Comparison of ENCODE assay signal across 6 cellular contexts in the genomic region with DNA sequence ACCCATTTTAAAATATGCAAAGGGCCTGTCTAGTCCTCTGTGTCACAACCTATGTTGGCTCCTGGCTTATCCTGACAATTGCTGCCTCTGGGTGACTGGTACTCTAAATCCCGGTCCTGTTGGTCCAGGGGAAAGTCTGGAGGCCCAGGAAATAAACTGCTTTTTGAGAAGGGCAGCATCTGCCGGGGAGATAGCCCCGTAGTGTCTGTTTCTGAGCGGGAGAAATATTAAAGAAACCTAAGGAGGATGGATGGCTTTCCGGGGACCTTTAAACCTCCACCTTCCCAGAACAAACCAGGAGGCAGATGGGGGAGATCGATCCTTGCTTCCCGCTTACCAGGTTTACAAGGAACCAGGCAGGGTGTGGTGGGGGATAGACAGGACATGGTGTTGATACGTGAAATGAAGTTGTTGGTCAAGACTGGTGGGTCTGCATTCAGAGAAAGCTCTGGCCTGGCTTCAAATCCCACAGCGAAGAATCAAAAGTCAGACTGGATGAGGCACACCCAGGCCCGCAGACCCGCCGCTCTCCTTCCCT. TPM values are rescaled to one million over a fixed set of nuclear protein-coding genes. Genes with fewer than 3 reads are reported as not detected.
A peak's percentile ranks its signal among the peaks of the same experiment; 100 is the strongest.
DNase-seq lines count a peak whose midpoint lies in the region; ATAC-seq, FAIRE-seq and TF ChIP-seq lines count a peak whose summit lies in the region.

No MANE protein-coding gene starts in this region.

- intact Hi-C loops in sciatic nerve (cut with DNase I), result no loop called here

- H3K4me1 ChIP-seq in astrocyte (ENCODE audit: insufficient read depth, low read length), result peaks cover 31% of the 10 kb centered on the region
- peaks cover 13 to 23% of the 10 kb centered on the region in 2 donors for H3K4me1 ChIP-seq in muscle layer of duodenum (ENCODE audit: control insufficient read depth in 1 of 2, insufficient read depth in 2 of 2, low read length in 2 of 2)

- H3K4me2 ChIP-seq in astrocyte (ENCODE audit: low read length), result peak overlapping the region; percentile 83

- peaks cover 10% of the 10 kb centered on the region for H3K9me3 Mint-ChIP-seq in astrocyte (ENCODE audit: unreplicated experiment)

- DNase-seq in astrocyte (ENCODE audit: low read depth), result no peak
- DNase-seq in sciatic nerve (ENCODE audit: low spot score), result no peak
- no peak for DNase-seq in DMS53 treated with DMSO at 0.1 percent for 48 hours (lab: John Stamatoyannopoulos, UW; ENCODE audit: unreplicated experiment)
- DNase-seq in NCI-H1417 treated with DMSO at 0.1 percent for 48 hours (lab: John Stamatoyannopoulos, UW), result no peak

- H3K27me3 ChIP-seq in astrocyte (ENCODE audit: insufficient read depth, low read length) (peaks cover 19% of the 10 kb centered on the region), muscle layer of duodenum (ENCODE audit: low read depth, low read length) (peaks cover 4% of the 10 kb centered on the region)

- no peak for ATAC-seq in sciatic nerve

- no peak overlapping the region for H3K27ac Mint-ChIP-seq in astrocyte (ENCODE audit: unreplicated experiment)

- no peak overlapping the region for H2AFZ ChIP-seq in astrocyte (ENCODE audit: low read depth, low read length)

- H3K27ac ChIP-seq in astrocyte (ENCODE audit: low read depth, low read length) (peak overlapping the region; percentile 95), muscle layer of duodenum (ENCODE audit: low read length) (peak overlapping the region; percentile 97)

- H3K9ac ChIP-seq in astrocyte (ENCODE audit: low read length), result peak overlapping the region; percentile 96

- no peaks in the 10 kb centered on the region for H4K20me1 ChIP-seq in astrocyte (ENCODE audit: insufficient read depth, low read length)

- no peak for FAIRE-seq in astrocyte (lab: Jason Lieb, UNC)

- TF ChIP-seq CTCF in astrocyte (IDR thresholded peaks at IDR 0.05; ENCODE audit: insufficient read depth, low read depth, low read length), result no peak

- H3K4me3 ChIP-seq in GM08714 (ENCODE audit: low read length), result peak overlapping the region; percentile 88
- peak overlapping the region; percentile 52 for H3K4me3 ChIP-seq in astrocyte (ENCODE audit: insufficient read depth, low read depth, low read length)
- H3K4me3 ChIP-seq in muscle layer of duodenum (ENCODE audit: low read depth in 1 of 2, low read length in 2 of 2), result peak overlapping the region; percentile 65 to 86

- H3K4me1 Mint-ChIP-seq in astrocyte (ENCODE audit: low read depth, unreplicated experiment), result peaks cover 5% of the 10 kb centered on the region

- peaks cover 2% of the 10 kb centered on the region for H3K36me3 Mint-ChIP-seq in astrocyte (ENCODE audit: low read depth, unreplicated experiment)

- H3K9me3 ChIP-seq in astrocyte (ENCODE audit: insufficient read depth, low read depth, low read length) (no peaks in the 10 kb centered on the region), muscle layer of duodenum (ENCODE audit: control insufficient read depth in 1 of 2, low read length in 2 of 2) (no peaks in the 10 kb centered on the region)

- H3K79me2 ChIP-seq in astrocyte (ENCODE audit: insufficient read depth, low read length), result peaks cover 48% of the 10 kb centered on the region

- H3K4me3 Mint-ChIP-seq in astrocyte (ENCODE audit: unreplicated experiment), result peak overlapping the region; percentile 64

- H3K27me3 Mint-ChIP-seq in astrocyte (ENCODE audit: low read depth, unreplicated experiment), result peaks cover 75% of the 10 kb centered on the region

- H3K36me3 ChIP-seq in astrocyte (ENCODE audit: insufficient read depth, low read length) (no peaks in the 10 kb centered on the region), muscle layer of duodenum (ENCODE audit: control insufficient read depth in 1 of 2, insufficient read depth in 2 of 2, low read length in 2 of 2) (no peaks in the 10 kb centered on the region)

RNA-seq across cellular contexts. Expression of a gene that starts 3.8 kb away (rescaled TPM):
- total RNA-seq in astrocyte, result 0.41 and 1.8 TPM in 2 replicates
- 23.1 TPM for total RNA-seq in sciatic nerve

RNA-seq across cellular contexts. Expression of a gene that starts 10.3 kb away (rescaled TPM):
- total RNA-seq in astrocyte (not detected in 2 replicates), sciatic nerve (not detected)

RNA-seq across cellular contexts. Expression of a gene that starts 37.0 kb away (rescaled TPM):
- total RNA-seq in astrocyte, result not detected in 2 replicates
- total RNA-seq in sciatic nerve, result 8.8 TPM

RNA-seq across cellular contexts. Expression of a gene that starts 48.9 kb away (rescaled TPM):
- not detected in 2 replicates for total RNA-seq in astrocyte
- total RNA-seq in sciatic nerve, result 25.6 TPM

RNA-seq across cellular contexts. Expression of a gene that starts 52.5 kb away (rescaled TPM):
- total RNA-seq in astrocyte (not detected in 2 replicates), sciatic nerve (2.4 TPM)
